ENCODE assay signal across 13 cellular contexts in genomic region chr3:66140763-66141372, GRCh38.
DNase-seq lines count a peak whose midpoint lies in the region; ATAC-seq and TF ChIP-seq lines count a peak whose summit lies in the region.
"Had no signal": no experiment of that assay in that cellular context is flagged by ENCODE, and none has a peak within 500 bp of the region (broad histone marks: within the 10 kb centered on the region; RNA-seq: fewer than 3 reads in every experiment).

No MANE protein-coding gene starts in this region.

- H3K27ac ChIP-seq in MM.1S (ENCODE audit: low read length) (peak overlapping the region; percentile 30; the same call in 1 of the 2 replicates), tibial artery (no peak overlapping the region)

- intact Hi-C loops in tibial artery (cut with DNase I; ENCODE audit: low total_unique reads) = no loop called here

- H3K27ac Mint-ChIP-seq in activated T-cell treated with anti-CD3 and anti-CD28 coated beads, Interleukin-2, amount 50 U/mL, for 24 hours = no peak overlapping the region
- H3K27ac Mint-ChIP-seq: memory B cell; stimulated activated naive CD8-positive, alpha-beta T cell treated with anti-CD3 and anti-CD28 coated beads, Interleukin-15, Interleukin-2, amounts not matched to agents 100 ng/mL and 50 ng/mL, for 24 hours had no signal

- H3K4me1 Mint-ChIP-seq in activated T-cell treated with anti-CD3 and anti-CD28 coated beads, Interleukin-2, amount 50 U/mL, for 24 hours (ENCODE audit: low read depth) = no peaks in the 10 kb centered on the region
- H3K4me1 Mint-ChIP-seq: memory B cell had no signal

- H4K20me1 ChIP-seq in MM.1S (ENCODE audit: insufficient read depth, low read length) = no peaks in the 10 kb centered on the region

- H3K36me3 ChIP-seq in MM.1S (replicated peaks; ENCODE audit: insufficient read depth, low read length) (no peaks in the 10 kb centered on the region), tibial artery (no peaks in the 10 kb centered on the region)

- ATAC-seq in GM19025 (IDR thresholded peaks at IDR 0.05; ENCODE audit: low read depth, unreplicated experiment) = peak; percentile 71
- peak; percentile 72 for ATAC-seq in HG02852 (IDR thresholded peaks at IDR 0.05; ENCODE audit: unreplicated experiment)
- ATAC-seq in HG03139 (IDR thresholded peaks at IDR 0.05; ENCODE audit: unreplicated experiment) = no peak

- no peaks in the 10 kb centered on the region for H3K36me3 Mint-ChIP-seq in activated T-cell treated with anti-CD3 and anti-CD28 coated beads, Interleukin-2, amount 50 U/mL, for 24 hours (ENCODE audit: low read depth)
- H3K36me3 Mint-ChIP-seq: memory B cell had no signal

- no peak overlapping the region for H3K4me2 ChIP-seq in MM.1S (ENCODE audit: low read depth, low read length)

- H3K9me2 ChIP-seq in MM.1S (replicated peaks; ENCODE audit: insufficient read depth, low read length) = no peaks in the 10 kb centered on the region

- no peak overlapping the region for H3K4me3 Mint-ChIP-seq in activated T-cell treated with anti-CD3 and anti-CD28 coated beads, Interleukin-2, amount 50 U/mL, for 24 hours
- H3K4me3 Mint-ChIP-seq: memory B cell; stimulated activated naive CD8-positive, alpha-beta T cell treated with anti-CD3 and anti-CD28 coated beads, Interleukin-15, Interleukin-2, amounts not matched to agents 100 ng/mL and 50 ng/mL, for 24 hours had no signal

- H3K4me3 ChIP-seq in MM.1S (ENCODE audit: low read length) (no peak overlapping the region), tibial artery (no peak overlapping the region)

- TF ChIP-seq CTCF in MM.1S (IDR thresholded peaks at IDR 0.05; ENCODE audit: low read length) = no peak
- TF ChIP-seq CTCF in tibial artery (IDR thresholded peaks at IDR 0.05) = no peak

- H3K27me3 Mint-ChIP-seq in activated T-cell treated with anti-CD3 and anti-CD28 coated beads, Interleukin-2, amount 50 U/mL, for 24 hours = peaks cover 8% of the 10 kb centered on the region

- no peaks in the 10 kb centered on the region for H3K4me1 ChIP-seq in MM.1S (ENCODE audit: low read length)
- peaks cover 0 to 7% (median 3%) of the 10 kb centered on the region in 4 donors for H3K4me1 ChIP-seq in tibial artery

- no peaks in the 10 kb centered on the region for H3F3A ChIP-seq in MM.1S (ENCODE audit: insufficient read depth, low read length)

- H3K9me3 ChIP-seq in MM.1S (replicated peaks; ENCODE audit: insufficient read depth, low read length) (no peaks in the 10 kb centered on the region), tibial artery (no peaks in the 10 kb centered on the region)

- DNase-seq in MM.1S (peak; percentile 80), renal cortical epithelial cell (ENCODE audit: low read depth) (peak; percentile 91), tibial artery (no peak)
- DNase-seq in activated T-cell treated with anti-CD3 and anti-CD28 coated beads, Interleukin-2, amount 50 U/mL, for 24 hours = no peak
- DNase-seq: COR-L47; hypothalamus; NCI-H1092; stimulated activated CD4-positive, alpha-beta T cell treated with anti-CD3 and anti-CD28 coated beads, Interleukin-4, amount 100 ng/mL, for 24 hours had no signal

- H3K79me2 ChIP-seq in MM.1S (ENCODE audit: low read length) = no peaks in the 10 kb centered on the region

- H3K27me3 ChIP-seq in MM.1S (replicated peaks; ENCODE audit: insufficient read depth, low read length) (no peaks in the 10 kb centered on the region), tibial artery (no peaks in the 10 kb centered on the region)

- H3K9ac ChIP-seq in MM.1S (ENCODE audit: low read length) = no peak overlapping the region

- no peaks in the 10 kb centered on the region for H3K9me3 Mint-ChIP-seq in activated T-cell treated with anti-CD3 and anti-CD28 coated beads, Interleukin-2, amount 50 U/mL, for 24 hours
- H3K9me3 Mint-ChIP-seq: memory B cell; stimulated activated naive CD8-positive, alpha-beta T cell treated with anti-CD3 and anti-CD28 coated beads, Interleukin-15, Interleukin-2, amounts not matched to agents 100 ng/mL and 50 ng/mL, for 24 hours had no signal

- H2AFZ ChIP-seq in MM.1S (ENCODE audit: low read length) = no peak overlapping the region

Comparison
In these comparisons a context has a peak if more than half of its experiments do, and no peak if none do; other contexts are left out.
1. DNase-seq: peak in MM.1S (single experiment) and renal cortical epithelial cell (single experiment); none in tibial artery (0 of 2) and activated T-cell treated with anti-CD3 and anti-CD28 coated beads, Interleukin-2, amount 50 U/mL, for 24 hours (single experiment).